ENCODE assay signal across 12 cellular contexts in genomic region chr6:151679081-151679480, GRCh38.
DNase-seq lines count a peak whose midpoint lies in the region; TF ChIP-seq lines count a peak whose summit lies in the region.
"Had no signal": no experiment of that assay in that cellular context is flagged by ENCODE, and none has a peak within 500 bp of the region (broad histone marks: within the 10 kb centered on the region; RNA-seq: fewer than 3 reads in every experiment).

No MANE protein-coding gene starts in this region.

- no peaks in the 10 kb centered on the region for H3K9me3 ChIP-seq in breast epithelium
- H3K9me3 ChIP-seq: gastroesophageal sphincter had no signal

- H3K4me3 ChIP-seq in AG09309 (ENCODE audit: control insufficient read depth, low read depth, low read length) (no peak overlapping the region), HFF-Myc (replicated peaks; ENCODE audit: low read depth, low read length) (no peak overlapping the region), breast epithelium (no peak overlapping the region)
- H3K4me3 ChIP-seq: gastroesophageal sphincter, GM12878, SK-N-MC had no signal

- intact Hi-C loops in breast epithelium (cut with DNase I; ENCODE audit: low total_unique reads): no loop called here

- TF ChIP-seq CTCF in AG09309 (IDR thresholded peaks at IDR 0.05; ENCODE audit: control insufficient read depth, insufficient read depth, low read depth, low read length, missing control alignments): no peak
- TF ChIP-seq CTCF in HFF-Myc (IDR thresholded peaks at IDR 0.05; ENCODE audit: low read depth, low read length, missing control alignments): no peak
- no peak for TF ChIP-seq CTCF in breast epithelium (IDR thresholded peaks at IDR 0.05)

- peak overlapping the region; percentile 70 to 89 for H3K27ac ChIP-seq in breast epithelium
- H3K27ac ChIP-seq: SK-N-MC had no signal

- no peak for TF ChIP-seq POLR2A in breast epithelium (IDR thresholded peaks at IDR 0.05)

- H3K4me1 ChIP-seq in breast epithelium: peaks cover 0 to 6% of the 10 kb centered on the region in 2 donors

- H3K27me3 ChIP-seq in breast epithelium: no peaks in the 10 kb centered on the region

- H3K36me3 ChIP-seq in breast epithelium: no peaks in the 10 kb centered on the region
- H3K36me3 ChIP-seq: gastroesophageal sphincter had no signal

- DNase-seq in AG09309 (ENCODE audit: low read depth): peak; percentile 48
- DNase-seq in HFF-Myc (ENCODE audit: extremely low read depth, low read depth): peak; percentile 91
- DNase-seq in breast epithelium (ENCODE audit: low spot score in 2 of 2): peak in 1 of 2 donors; percentile 53
- DNase-seq in non-pigmented ciliary epithelial cell (ENCODE audit: low read depth): peak; percentile 32
- DNase-seq in DMS53 (lab: John Stamatoyannopoulos, UW): no peak
- no peak for DNase-seq in SIG-M5 (lab: John Stamatoyannopoulos, UW)
- DNase-seq in NCI-H1436 (lab: John Stamatoyannopoulos, UW): no peak
- DNase-seq in NCI-H1436 treated with DMSO at 0.1 percent for 48 hours (lab: John Stamatoyannopoulos, UW): no peak
- DNase-seq: NCI-H69 had no signal

Comparison
In these comparisons a context has a peak if more than half of its experiments do, and no peak if none do; other contexts are left out.
1. DNase-seq: peak in AG09309 (single experiment), HFF-Myc (single experiment) and non-pigmented ciliary epithelial cell (single experiment); none in DMS53 (single experiment), SIG-M5 (single experiment), NCI-H1436 (single experiment) and NCI-H1436 treated with DMSO at 0.1 percent for 48 hours (single experiment).